Comparison of ENCODE assay signal across 12 cellular contexts in genomic region chr2:121334581-121335293, GRCh38. TPM values are rescaled to one million over a fixed set of nuclear protein-coding genes. Genes with fewer than 3 reads are reported as not detected.
DNase-seq lines count a peak whose midpoint lies in the region; ATAC-seq lines count a peak whose summit lies in the region.
"Had no signal": no experiment of that assay in that cellular context is flagged by ENCODE, and none has a peak within 500 bp of the region (broad histone marks: within the 10 kb centered on the region; RNA-seq: fewer than 3 reads in every experiment).

No MANE protein-coding gene starts in this region.

- peak; percentile 16 for ATAC-seq in GM19035 (IDR thresholded peaks at IDR 0.05; ENCODE audit: unreplicated experiment)
- ATAC-seq in HG02588 (IDR thresholded peaks at IDR 0.05; ENCODE audit: unreplicated experiment), result peak; percentile 18
- ATAC-seq: effector memory CD8-positive, alpha-beta T cell had no signal

- H3K9ac ChIP-seq in neuronal stem cell (ENCODE audit: low read depth, low read length, poor library complexity), result no peak overlapping the region

- H2BK15ac ChIP-seq in neuronal stem cell (ENCODE audit: low read length), result no peak overlapping the region

- no peak overlapping the region for H3K4me2 ChIP-seq in neuronal stem cell (ENCODE audit: insufficient read depth, low read length, poor library complexity, severe bottlenecking)

- DNase-seq in cerebellum (ENCODE audit: low spot score) (peak; percentile 43), neuronal stem cell (ENCODE audit: low spot score) (no peak), Ammon's horn (ENCODE audit: low spot score) (no peak), anterior cingulate cortex (lab: John Stamatoyannopoulos, UW) (no peak), HK-2 (ENCODE audit: unreplicated experiment) (no peak)
- DNase-seq: CD4-positive, alpha-beta memory T cell; effector memory CD8-positive, alpha-beta T cell; heart right ventricle; NCI-H146; SHP77 had no signal

- H2BK5ac ChIP-seq in neuronal stem cell (ENCODE audit: low read length), result peak overlapping the region; percentile 83

- peaks cover 4 to 27% of the 10 kb centered on the region in 2 donors for H3K36me3 ChIP-seq in neuronal stem cell (replicated peaks in 1 of 2; ENCODE audit: control insufficient read depth in 2 of 2, insufficient read depth in 2 of 2, low read length in 2 of 2)

- H2BK12ac ChIP-seq in neuronal stem cell (ENCODE audit: low read length), result no peak overlapping the region

- peak overlapping the region; percentile 87 for H3K18ac ChIP-seq in neuronal stem cell (ENCODE audit: low read length)

- no peak overlapping the region for H3K4ac ChIP-seq in neuronal stem cell (ENCODE audit: low read length)

- H4K8ac ChIP-seq in neuronal stem cell (ENCODE audit: low read depth, low read length), result no peak overlapping the region

- H3K14ac ChIP-seq in neuronal stem cell (ENCODE audit: low read length), result no peak overlapping the region

- H2AFZ ChIP-seq in neuronal stem cell (ENCODE audit: low read length), result no peak overlapping the region

- H3K4me3 ChIP-seq in neuronal stem cell (ENCODE audit: low read length in 2 of 2), result no peak overlapping the region
- H3K4me3 ChIP-seq: heart right ventricle had no signal

- no peaks in the 10 kb centered on the region for H3K27me3 ChIP-seq in neuronal stem cell (ENCODE audit: control insufficient read depth in 3 of 3, insufficient read depth in 3 of 3, low read depth in 1 of 3, low read length in 3 of 3)
- H3K27me3 ChIP-seq: heart right ventricle had no signal

- no peak overlapping the region for H2BK120ac ChIP-seq in neuronal stem cell (ENCODE audit: low read depth, low read length)

- no peak overlapping the region for H3K27ac ChIP-seq in neuronal stem cell (replicated peaks; ENCODE audit: low read length)
- H3K27ac ChIP-seq: heart right ventricle had no signal

- no peak overlapping the region for H4K91ac ChIP-seq in neuronal stem cell (ENCODE audit: low read depth, low read length, poor library complexity)

- no peaks in the 10 kb centered on the region for H3K9me3 ChIP-seq in neuronal stem cell (replicated peaks in 1 of 2; ENCODE audit: control insufficient read depth in 2 of 2, insufficient read depth in 1 of 2, low read depth in 1 of 2, low read length in 2 of 2)
- H3K9me3 ChIP-seq: heart right ventricle had no signal

- H2AK5ac ChIP-seq in neuronal stem cell (ENCODE audit: low read depth, low read length), result peak overlapping the region; percentile 15

- peaks cover 0 to 5% of the 10 kb centered on the region in 2 donors for H3K4me1 ChIP-seq in neuronal stem cell (ENCODE audit: control insufficient read depth in 2 of 2, insufficient read depth in 1 of 2, low read depth in 1 of 2, low read length in 2 of 2)

- H3K79me1 ChIP-seq in neuronal stem cell (ENCODE audit: low read depth, low read length), result no peaks in the 10 kb centered on the region

- WGBS in neuronal stem cell (ENCODE audit: extremely low coverage in 2 of 2, insufficient read length in 2 of 2, insufficient replicate concordance in 1 of 2), 2 donors, result no CpG with 5 or more reads among the region's 14 CpGs

- peak overlapping the region; percentile 60 for H3K23ac ChIP-seq in neuronal stem cell (ENCODE audit: low read depth, low read length, poor library complexity)

RNA-seq across cellular contexts. Expression of gene TFCP2L1, which starts 49.7 kb away (rescaled TPM):
- total RNA-seq in cerebellum, result 0.45 TPM
- polyA plus RNA-seq in neuronal stem cell (2013, experiment 1 of 2), result 0.01 TPM
- polyA plus RNA-seq in neuronal stem cell (2013, experiment 2 of 2), result 0.03 TPM
- polyA plus RNA-seq: CD4-positive, alpha-beta memory T cell had no signal
